8 cellular contexts compared by ENCODE assay signal in the genomic region with DNA sequence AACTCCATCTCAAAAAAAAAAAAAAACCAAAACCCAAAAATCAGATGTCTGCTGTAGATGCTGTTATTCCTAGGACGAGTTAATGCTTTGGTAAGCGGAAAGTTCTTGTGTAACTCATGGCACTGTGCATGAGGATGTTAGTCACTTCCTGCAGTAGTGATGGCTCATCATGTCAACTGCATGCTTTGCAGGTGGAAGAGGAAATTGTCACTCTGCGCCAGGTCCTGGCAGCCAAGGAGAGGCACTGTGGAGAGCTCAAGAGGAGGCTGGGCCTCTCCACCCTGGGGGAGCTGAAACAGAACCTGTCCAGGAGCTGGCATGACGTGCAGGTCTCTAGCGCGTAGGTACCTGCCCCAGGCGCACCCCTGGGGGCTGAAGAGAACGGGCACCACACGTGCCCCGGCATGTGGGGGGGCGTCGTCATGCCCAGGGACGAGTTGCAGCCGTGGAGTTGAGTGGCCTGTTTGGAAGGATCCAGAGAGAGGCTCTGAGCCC. TPM values are rescaled to one million over a fixed set of nuclear protein-coding genes. Genes with fewer than 3 reads are reported as not detected.
DNase-seq lines count a peak whose midpoint lies in the region; TF ChIP-seq lines count a peak whose summit lies in the region.

No MANE protein-coding gene starts in this region.

- no peaks in the 10 kb centered on the region for H3K9me3 ChIP-seq in endodermal cell (ENCODE audit: control insufficient read depth, low read length)
- no peaks in the 10 kb centered on the region for H3K9me3 ChIP-seq in neural progenitor cell (ENCODE audit: low read depth)

- H3K4me2 ChIP-seq in neural progenitor cell = no peak overlapping the region

- H3K4me3 Mint-ChIP-seq in endodermal cell (no peak overlapping the region), neural progenitor cell (no peak overlapping the region)

- TF ChIP-seq CTCF in endodermal cell (conservative IDR thresholded peaks at IDR 0.05) = no peak
- TF ChIP-seq CTCF in neural progenitor cell (IDR thresholded peaks at IDR 0.05) = no peak

- WGBS in endodermal cell (ENCODE audit: insufficient coverage in 1 of 2, insufficient read length in 1 of 2), 2 experiments = 95% methylated on average over 14 of the region's 14 CpGs

- H3K4me1 Mint-ChIP-seq in endodermal cell = no peaks in the 10 kb centered on the region
- H3K4me1 Mint-ChIP-seq in neural progenitor cell = no peaks in the 10 kb centered on the region

- H3K36me3 ChIP-seq in endodermal cell (ENCODE audit: control insufficient read depth, insufficient read depth, low read length) = peaks cover 72% of the 10 kb centered on the region
- H3K36me3 ChIP-seq in neural progenitor cell = no peaks in the 10 kb centered on the region

- H3K27me3 Mint-ChIP-seq in endodermal cell (ENCODE audit: insufficient read depth) = no peaks in the 10 kb centered on the region
- H3K27me3 Mint-ChIP-seq in neural progenitor cell (ENCODE audit: insufficient read depth, low read depth) = peaks cover 6% of the 10 kb centered on the region

- H3K9me3 Mint-ChIP-seq in endodermal cell = no peaks in the 10 kb centered on the region
- H3K9me3 Mint-ChIP-seq in neural progenitor cell = no peaks in the 10 kb centered on the region

- H3K79me2 ChIP-seq in neural progenitor cell (ENCODE audit: low read depth) = peaks cover 3% of the 10 kb centered on the region

- H4K20me1 ChIP-seq in neural progenitor cell (ENCODE audit: low read depth) = peaks cover 9% of the 10 kb centered on the region

- no peak overlapping the region for H3K27ac ChIP-seq in endodermal cell (ENCODE audit: low read depth, low read length)
- H3K27ac ChIP-seq in neural progenitor cell = no peak overlapping the region

- H3K27me3 ChIP-seq in endodermal cell (ENCODE audit: control insufficient read depth, insufficient read depth, low read length, poor library complexity, severe bottlenecking) = no peaks in the 10 kb centered on the region
- no peaks in the 10 kb centered on the region for H3K27me3 ChIP-seq in neural progenitor cell

- H3K27ac Mint-ChIP-seq in endodermal cell = peak overlapping the region; percentile 58
- H3K27ac Mint-ChIP-seq in neural progenitor cell = no peak overlapping the region

- peaks cover 74% of the 10 kb centered on the region for H3K36me3 Mint-ChIP-seq in endodermal cell (ENCODE audit: low read depth)
- peaks cover 25% of the 10 kb centered on the region for H3K36me3 Mint-ChIP-seq in neural progenitor cell

- H3K9ac ChIP-seq in endodermal cell (ENCODE audit: extremely low read depth, low read length, poor library complexity, severe bottlenecking) (no peak overlapping the region), neural progenitor cell (no peak overlapping the region)

- intact Hi-C loops in posterior vena cava (cut with DNase I) = no loop called here

- DNase-seq in EH (ENCODE audit: low read depth) = peak; percentile 77
- DNase-seq in SKM-1 (lab: John Stamatoyannopoulos, UW; ENCODE audit: unreplicated experiment) = peak; percentile 68
- no peak for DNase-seq in endodermal cell
- DNase-seq in pons (ENCODE audit: low spot score) = peak; percentile 77
- DNase-seq in posterior vena cava (ENCODE audit: low spot score) = no peak
- DNase-seq in NCI-H510A treated with DMSO at 0.1 percent for 48 hours (lab: John Stamatoyannopoulos, UW) = no peak
- no peak for DNase-seq in DMS114 treated with DMSO at 0.1 percent for 48 hours (lab: John Stamatoyannopoulos, UW; ENCODE audit: unreplicated experiment)
- no peak for DNase-seq in neural progenitor cell (ENCODE audit: low spot score)

- H3K4me1 ChIP-seq in endodermal cell (ENCODE audit: control insufficient read depth, insufficient read depth, low read length) (no peaks in the 10 kb centered on the region), neural progenitor cell (no peaks in the 10 kb centered on the region)

- no peak overlapping the region for H2AFZ ChIP-seq in neural progenitor cell (replicated peaks)

- no peak overlapping the region for H3K4me3 ChIP-seq in endodermal cell (ENCODE audit: low read length)
- H3K4me3 ChIP-seq in neural progenitor cell = no peak overlapping the region

- H3F3A ChIP-seq in neural progenitor cell (ENCODE audit: low read depth) = no peaks in the 10 kb centered on the region

RNA-seq across cellular contexts. Expression of gene TPD52L2, which starts 8.5 kb away (rescaled TPM):
- 10 to 100 TPM; 68.3 to 85.2 TPM for total RNA-seq in endodermal cell
- 68.0 TPM for polyA plus RNA-seq in endodermal cell (2013, experiment 1 of 2)
- 64.1 TPM for polyA plus RNA-seq in endodermal cell (2013, experiment 2 of 2)
- total RNA-seq in posterior vena cava = 100 to 1,000 TPM; 113 to 132 TPM
- total RNA-seq in neural progenitor cell (ENCODE audit: low replicate concordance) = 66.6 and 80.1 TPM in 2 replicates

RNA-seq across cellular contexts. Expression of gene ABHD16B, which starts 12.2 kb away (rescaled TPM):
- total RNA-seq in endodermal cell = not detected
- polyA plus RNA-seq in endodermal cell (2013, experiment 1 of 2) = not detected
- not detected for polyA plus RNA-seq in endodermal cell (2013, experiment 2 of 2)
- not detected for total RNA-seq in posterior vena cava
- total RNA-seq in neural progenitor cell (ENCODE audit: low replicate concordance) = not detected in 2 replicates

RNA-seq across cellular contexts. Expression of gene DNAJC5, which starts 21.4 kb away (rescaled TPM):
- total RNA-seq in endodermal cell (10 to 100 TPM; 25.8 to 26.8 TPM), posterior vena cava (10 to 100 TPM; 31.1 to 31.7 TPM), neural progenitor cell (ENCODE audit: low replicate concordance) (17.2 and 37.9 TPM in 2 replicates)
- polyA plus RNA-seq in endodermal cell (2013, experiment 1 of 2) = 26.0 TPM
- 25.3 TPM for polyA plus RNA-seq in endodermal cell (2013, experiment 2 of 2)

RNA-seq across cellular contexts. Expression of gene ZBTB46, which starts 42.5 kb away (rescaled TPM):
- total RNA-seq in endodermal cell = 10 to 100 TPM; 24.9 to 25.9 TPM
- polyA plus RNA-seq in endodermal cell (2013, experiment 1 of 2) = 8.4 TPM
- polyA plus RNA-seq in endodermal cell (2013, experiment 2 of 2) = 7.5 TPM
- 10 to 100 TPM in 1 of 2 donors, 1 to 10 TPM in 1; 6.8 to 11.9 TPM for total RNA-seq in posterior vena cava
- total RNA-seq in neural progenitor cell (ENCODE audit: low replicate concordance) = 8.1 and 13.9 TPM in 2 replicates

Comparison
In these comparisons a context has a peak if more than half of its experiments do, and no peak if none do; other contexts are left out.
1. DNase-seq: peak in EH (single experiment), SKM-1 (single experiment) and pons (single experiment); none in endodermal cell (single experiment), posterior vena cava (single experiment), NCI-H510A treated with DMSO at 0.1 percent for 48 hours (single experiment), DMS114 treated with DMSO at 0.1 percent for 48 hours (single experiment) and neural progenitor cell (single experiment).